ENCODE assay signal across 22 cellular contexts in genomic region chr7:128837521-128837921, GRCh38. TPM values are rescaled to one million over a fixed set of nuclear protein-coding genes. Genes with fewer than 3 reads are reported as not detected.
DNase-seq lines count a peak whose midpoint lies in the region; ATAC-seq, FAIRE-seq and TF ChIP-seq lines count a peak whose summit lies in the region.
"Had no signal": no experiment of that assay in that cellular context is flagged by ENCODE, and none has a peak within 500 bp of the region (broad histone marks: within the 10 kb centered on the region; RNA-seq: fewer than 3 reads in every experiment).

No MANE protein-coding gene starts in this region.

- no peak overlapping the region for H2AFZ ChIP-seq in K562 (ENCODE audit: low read depth, low read length)

- WGBS in K562 (ENCODE audit: insufficient coverage, low coverage, missing lambda C conversion rate): 98% methylated on average over 16 of the region's 16 CpGs
- 94 to 98% methylated on average over 15 to 16 of the region's 16 CpGs for WGBS in endodermal cell (ENCODE audit: insufficient coverage in 1 of 2, insufficient read length in 1 of 2), 2 experiments

- H3K27ac Mint-ChIP-seq in endodermal cell: no peak overlapping the region
- no peak overlapping the region for H3K27ac Mint-ChIP-seq in activated CD4-positive, alpha-beta memory T cell treated with anti-CD3 and anti-CD28 coated beads, Interleukin-2, amount 10 ng/mL, durations not matched to agents 7 days and 5 days
- H3K27ac Mint-ChIP-seq: CD4-positive, CD25-positive, alpha-beta regulatory T cell; HFFc6 had no signal

- no peaks in the 10 kb centered on the region for H3K27me3 Mint-ChIP-seq in endodermal cell (ENCODE audit: insufficient read depth)
- H3K27me3 Mint-ChIP-seq in activated CD4-positive, alpha-beta memory T cell treated with anti-CD3 and anti-CD28 coated beads, Interleukin-2, amount 10 ng/mL, durations not matched to agents 7 days and 5 days: peaks cover 7% of the 10 kb centered on the region

- in situ Hi-C loops in K562 (cut with MboI): no loop called here

- CTCF ChIA-PET in K562 (lab: Yijun Ruan, JAX; ENCODE audit: low intra/inter-chr PET ratio): no interaction called here
- CTCF ChIA-PET in activated CD4-positive, alpha-beta memory T cell treated with anti-CD3 and anti-CD28 coated beads, Interleukin-2, amount 10 ng/mL, durations not matched to agents 7 days and 5 days (lab: Charles Lee): no interaction called here

- TF ChIP-seq RAD21 in K562 (CRISPR knock-in tag; conservative IDR thresholded peaks at IDR 0.05 in 1 of 2, IDR thresholded peaks at IDR 0.05 in 1 of 2): no peak

- POLR2A ChIA-PET in K562 (lab: Yijun Ruan, JAX): interaction anchor here (1.0 to 1.8 kb wide), 4 partner anchors 8 to 112 kb away, joined by 3 to 6 read pairs (median 4); no protein-coding TSS in a partner anchor
- POLR2A ChIA-PET in activated CD4-positive, alpha-beta memory T cell treated with anti-CD3 and anti-CD28 coated beads, Interleukin-2, amount 10 ng/mL, durations not matched to agents 7 days and 5 days (lab: Charles Lee): no interaction called here

- H4K20me1 ChIP-seq in K562 (replicated peaks; ENCODE audit: control insufficient read depth, insufficient read depth, low read length): peaks cover 12% of the 10 kb centered on the region; the same call in 1 of the 2 replicates

- H3K9ac ChIP-seq in K562 (ENCODE audit: insufficient read depth in 1 of 2, low read depth in 2 of 2, low read length in 2 of 2): no peak overlapping the region
- no peak overlapping the region for H3K9ac ChIP-seq in kidney (ENCODE audit: low read length in 2 of 2)
- peak overlapping the region in 2 of 3 donors; percentile 45 to 57 for H3K9ac ChIP-seq in skeletal muscle tissue (ENCODE audit: low read depth in 1 of 3, low read length in 3 of 3)
- no peak overlapping the region for H3K9ac ChIP-seq in endodermal cell (ENCODE audit: extremely low read depth, low read length, poor library complexity, severe bottlenecking)
- H3K9ac ChIP-seq: KMS-11 had no signal

- no peak for FAIRE-seq in K562 (lab: Jason Lieb, UNC)
- no peak for FAIRE-seq in kidney (lab: Jason Lieb, UNC)

- H3K4me2 ChIP-seq in K562 (ENCODE audit: insufficient read depth, low read length): no peak overlapping the region
- H3K4me2 ChIP-seq: KMS-11 had no signal

- H3K9me3 ChIP-seq in K562 (replicated peaks; ENCODE audit: control insufficient read depth, insufficient read depth, low read depth, low read length): no peaks in the 10 kb centered on the region
- no peaks in the 10 kb centered on the region for H3K9me3 ChIP-seq in kidney (ENCODE audit: control insufficient read depth in 1 of 2, low read length in 2 of 2)
- no peaks in the 10 kb centered on the region for H3K9me3 ChIP-seq in skeletal muscle tissue (ENCODE audit: control insufficient read depth in 3 of 3, low read length in 3 of 3)
- no peaks in the 10 kb centered on the region for H3K9me3 ChIP-seq in endodermal cell (ENCODE audit: control insufficient read depth, low read length)
- H3K9me3 ChIP-seq: MG63 had no signal

- TF ChIP-seq CTCF in K562 (IDR thresholded peaks at IDR 0.05 in 2 of 3, conservative IDR thresholded peaks at IDR 0.05 in 1 of 3; ENCODE audit: insufficient read depth in 2 of 3, low read depth in 1 of 3, low read length in 3 of 3) (no peak), kidney (IDR thresholded peaks at IDR 0.05; ENCODE audit: borderline replicate concordance, extremely low read depth, insufficient read depth) (no peak), endodermal cell (conservative IDR thresholded peaks at IDR 0.05) (no peak)

- peaks cover 8% of the 10 kb centered on the region for H3K4me1 Mint-ChIP-seq in endodermal cell
- no peaks in the 10 kb centered on the region for H3K4me1 Mint-ChIP-seq in activated CD4-positive, alpha-beta memory T cell treated with anti-CD3 and anti-CD28 coated beads, Interleukin-2, amount 10 ng/mL, durations not matched to agents 7 days and 5 days

- no peak overlapping the region for H3K4me3 Mint-ChIP-seq in endodermal cell
- H3K4me3 Mint-ChIP-seq in activated CD4-positive, alpha-beta memory T cell treated with anti-CD3 and anti-CD28 coated beads, Interleukin-2, amount 10 ng/mL, durations not matched to agents 7 days and 5 days: no peak overlapping the region
- H3K4me3 Mint-ChIP-seq: CD4-positive, CD25-positive, alpha-beta regulatory T cell; HFFc6 had no signal

- peaks cover 1% of the 10 kb centered on the region for H3K36me3 Mint-ChIP-seq in endodermal cell (ENCODE audit: low read depth)
- H3K36me3 Mint-ChIP-seq in activated CD4-positive, alpha-beta memory T cell treated with anti-CD3 and anti-CD28 coated beads, Interleukin-2, amount 10 ng/mL, durations not matched to agents 7 days and 5 days (ENCODE audit: low read depth): no peaks in the 10 kb centered on the region
- H3K36me3 Mint-ChIP-seq: CD4-positive, CD25-positive, alpha-beta regulatory T cell had no signal

- BruUV-seq in K562 (replicated peaks; lab: Mats Ljungman, UMichigan): no TSS peak

- intact Hi-C loops in K562 (cut with micrococcal nuclease) (no loop called here), kidney (cut with DNase I) (no loop called here)

- H3K79me2 ChIP-seq in K562 (ENCODE audit: control insufficient read depth, insufficient read depth, low read length): peaks cover 23% of the 10 kb centered on the region

- no peak for TF ChIP-seq POLR2A in K562 (conservative IDR thresholded peaks at IDR 0.05)

- ATAC-seq in K562: no peak
- ATAC-seq: Panc1 had no signal

- no peaks in the 10 kb centered on the region for H3K9me3 Mint-ChIP-seq in endodermal cell
- no peaks in the 10 kb centered on the region for H3K9me3 Mint-ChIP-seq in activated CD4-positive, alpha-beta memory T cell treated with anti-CD3 and anti-CD28 coated beads, Interleukin-2, amount 10 ng/mL, durations not matched to agents 7 days and 5 days
- H3K9me3 Mint-ChIP-seq: CD4-positive, CD25-positive, alpha-beta regulatory T cell; HFFc6 had no signal

- H3K27me3 ChIP-seq in H7 (ENCODE audit: control insufficient read depth, insufficient read depth, low read length): no peaks in the 10 kb centered on the region
- no peaks in the 10 kb centered on the region for H3K27me3 ChIP-seq in K562 (ENCODE audit: control insufficient read depth in 2 of 2, insufficient read depth in 2 of 2, low read length in 2 of 2)
- no peaks in the 10 kb centered on the region for H3K27me3 ChIP-seq in skeletal muscle tissue (ENCODE audit: control insufficient read depth in 3 of 3, insufficient read depth in 3 of 3, low read length in 3 of 3)
- H3K27me3 ChIP-seq in endodermal cell (ENCODE audit: control insufficient read depth, insufficient read depth, low read length, poor library complexity, severe bottlenecking): no peaks in the 10 kb centered on the region
- H3K27me3 ChIP-seq: MG63 had no signal

- H3K27ac ChIP-seq in K562 (ENCODE audit: extremely low read depth, low read depth, low read length): no peak overlapping the region
- H3K27ac ChIP-seq in kidney (ENCODE audit: low read depth in 2 of 2, low read length in 2 of 2): no peak overlapping the region
- peak overlapping the region; percentile 76 for H3K27ac ChIP-seq in skeletal muscle tissue (ENCODE audit: low read depth, low read length)
- H3K27ac ChIP-seq in endodermal cell (ENCODE audit: low read depth, low read length): no peak overlapping the region
- H3K27ac ChIP-seq: HL-60, KMS-11 had no signal

- TF ChIP-seq EP300 in K562 (IDR thresholded peaks at IDR 0.05; ENCODE audit: low read length): no peak

- no peaks in the 10 kb centered on the region; the same call in 1 of the 2 replicates for H3K36me3 ChIP-seq in H7 (replicated peaks; ENCODE audit: control insufficient read depth, insufficient read depth, low read length)
- H3K36me3 ChIP-seq in K562 (ENCODE audit: control insufficient read depth, insufficient read depth, low read length): peaks cover 97% of the 10 kb centered on the region; the same call in 2 of the 3 replicates
- H3K36me3 ChIP-seq in kidney (ENCODE audit: control insufficient read depth in 1 of 2, insufficient read depth in 2 of 2, low read length in 2 of 2): no peaks in the 10 kb centered on the region
- H3K36me3 ChIP-seq in skeletal muscle tissue (ENCODE audit: control insufficient read depth in 3 of 3, insufficient read depth in 3 of 3, low read length in 3 of 3): peaks cover 76 to 81% (median 79%) of the 10 kb centered on the region in 3 donors
- peaks cover 19% of the 10 kb centered on the region for H3K36me3 ChIP-seq in endodermal cell (ENCODE audit: control insufficient read depth, insufficient read depth, low read length)

- no peak overlapping the region for H3K4me3 ChIP-seq in H7 (ENCODE audit: insufficient read depth, low read depth, low read length)
- H3K4me3 ChIP-seq in K562: no peak overlapping the region
- H3K4me3 ChIP-seq in kidney (ENCODE audit: low read length in 2 of 2): no peak overlapping the region
- H3K4me3 ChIP-seq in skeletal muscle tissue (ENCODE audit: low read length in 3 of 3): peak overlapping the region in 1 of 3 donors; percentile 41
- no peak overlapping the region for H3K4me3 ChIP-seq in endodermal cell (ENCODE audit: low read length)
- H3K4me3 ChIP-seq: MG63 had no signal

- no peaks in the 10 kb centered on the region for H3K9me1 ChIP-seq in K562 (ENCODE audit: control insufficient read depth, insufficient read depth, low read length)

- DNase-seq in H7 (peak; percentile 41), K562 (ENCODE audit: extremely low read depth in 1 of 4, low spot score in 3 of 4) (no peak), kidney (peak; percentile 62), endodermal cell (no peak), NCI-H524 (lab: John Stamatoyannopoulos, UW) (no peak)
- no peak for DNase-seq in activated CD4-positive, alpha-beta memory T cell treated with anti-CD3 and anti-CD28 coated beads, Interleukin-2, amount 10 ng/mL, durations not matched to agents 7 days and 5 days
- DNase-seq: ACHN; CD4-positive, CD25-positive, alpha-beta regulatory T cell; DMS79 treated with DMSO at 0.1 percent for 48 hours; GDM1; GOT3; HFFc6; MG63; NCI-H1105; NCI-H1694 treated with DMSO at 0.1 percent for 48 hours; NCI-H2171 treated with DMSO at 0.1 percent for 48 hours; NCI-H510A; SIG-M5 had no signal

- H3K4me1 ChIP-seq in K562 (replicated peaks in 1 of 2; ENCODE audit: control insufficient read depth in 2 of 2, insufficient read depth in 2 of 2, low read length in 2 of 2) (peaks cover 16 to 66% of the 10 kb centered on the region in 2 experiments), kidney (ENCODE audit: control insufficient read depth in 1 of 2, insufficient read depth in 1 of 2, low read depth in 1 of 2, low read length in 2 of 2) (no peaks in the 10 kb centered on the region), skeletal muscle tissue (ENCODE audit: control insufficient read depth in 3 of 3, insufficient read depth in 3 of 3, low read length in 3 of 3) (peaks cover 49 to 95% (median 92%) of the 10 kb centered on the region in 3 donors), endodermal cell (ENCODE audit: control insufficient read depth, insufficient read depth, low read length) (peaks cover 7% of the 10 kb centered on the region)

RNA-seq across cellular contexts. Expression of gene FLNC, which starts 7.3 kb away (rescaled TPM):
- 26.9 and 32.3 TPM in 2 replicates for total RNA-seq in H7 (2014; rRNA removed; shearing (Covaris generic))
- 62.5 and 206 TPM in 2 replicates for total RNA-seq in K562 (2011; cell fraction: chromatin; rRNA removed; ENCODE audit: low replicate concordance)
- 132 and 134 TPM in 2 replicates for total RNA-seq in K562 (2011; cell fraction: nucleolus; rRNA removed)
- total RNA-seq in K562 (2011; cell fraction: nucleoplasm; rRNA removed): 72.1 and 81.0 TPM in 2 replicates
- total RNA-seq in K562 (2014; rRNA removed) (60.7 and 94.5 TPM in 2 replicates), K562 (2014; rRNA removed; fragmentation: Illumina TruSeq; extraction: Trizol) (11.4 and 18.2 TPM in 2 replicates), K562 (2015; rRNA removed; fragmentation: Illumina TruSeq; extraction: Trizol) (28.8 and 33.3 TPM in 2 replicates), K562 (2021) (148 and 155 TPM in 2 replicates), kidney (12.2 TPM), skeletal muscle tissue (611 TPM), endodermal cell (10 to 100 TPM in 1 of 2 donors, 1 to 10 TPM in 1; 6.6 to 11.5 TPM)
- polyA plus RNA-seq in K562 (2011; rRNA removed) (10.3 and 11.4 TPM in 2 replicates), K562 (2014; fragmentation: Illumina TruSeq; extraction: Trizol) (32.8 and 55.3 TPM in 2 replicates), K562 (2014; fragmentation: Nextera tagmentation; extraction: Ambion mirVana) (1 to 10 TPM in 1 of 2 experiments, under 1 TPM in 1; 0.90 to 1.1 TPM), K562 (2014; rRNA removed) (29.0 and 34.7 TPM in 2 replicates), kidney (ENCODE audit: insufficient read depth, low read depth, low replicate concordance) (2.8 TPM)
- polyA plus RNA-seq in K562 (2011; cell fraction: cytosol; rRNA removed): 11.4 and 26.8 TPM in 2 replicates
- 58.5 and 126 TPM in 2 replicates for polyA plus RNA-seq in K562 (2011; cell fraction: nucleus; rRNA removed)
- 66.6 and 106 TPM in 2 replicates for polyA plus RNA-seq in K562 (2012)
- polyA minus RNA-seq in K562 (2011; rRNA and poly(A)+ RNA removed): 15.1 and 41.9 TPM in 2 replicates
- 127 and 146 TPM in 2 replicates for polyA minus RNA-seq in K562 (2011; cell fraction: cytosol; rRNA and poly(A)+ RNA removed)
- 53.1 and 53.6 TPM in 2 replicates for polyA minus RNA-seq in K562 (2011; cell fraction: nucleus; rRNA and poly(A)+ RNA removed)
- 25.3 TPM for polyA plus RNA-seq in endodermal cell (2013, experiment 1 of 2)
- 28.7 TPM for polyA plus RNA-seq in endodermal cell (2013, experiment 2 of 2)
- not detected for total RNA-seq in activated CD4-positive, alpha-beta memory T cell treated with anti-CD3 and anti-CD28 coated beads, Interleukin-2, amount 10 ng/mL, durations not matched to agents 7 days and 5 days
- total RNA-seq: CD4-positive, CD25-positive, alpha-beta regulatory T cell had no signal
- polyA plus RNA-seq: CD4-positive, CD25-positive, alpha-beta regulatory T cell had no signal

RNA-seq across cellular contexts. Expression of gene ATP6V1F, which starts 25.1 kb away (rescaled TPM):
- 93.5 and 120 TPM in 2 replicates for total RNA-seq in H7 (2014; rRNA removed; shearing (Covaris generic))
- total RNA-seq in K562 (2011; cell fraction: chromatin; rRNA removed; ENCODE audit: low replicate concordance): 21.6 and 54.5 TPM in 2 replicates
- 72.7 and 74.7 TPM in 2 replicates for total RNA-seq in K562 (2011; cell fraction: nucleolus; rRNA removed)
- total RNA-seq in K562 (2011; cell fraction: nucleoplasm; rRNA removed): 70.9 and 89.2 TPM in 2 replicates
- total RNA-seq in K562 (2014; rRNA removed): 265 and 341 TPM in 2 replicates
- total RNA-seq in K562 (2014; rRNA removed; fragmentation: Illumina TruSeq; extraction: Trizol): 174 and 206 TPM in 2 replicates
- total RNA-seq in K562 (2015; rRNA removed; fragmentation: Illumina TruSeq; extraction: Trizol): 332 and 336 TPM in 2 replicates
- 378 and 393 TPM in 2 replicates for total RNA-seq in K562 (2021)
- 507 and 542 TPM in 2 replicates for polyA plus RNA-seq in K562 (2011; rRNA removed)
- polyA plus RNA-seq in K562 (2011; cell fraction: cytosol; rRNA removed): 869 and 1,641 TPM in 2 replicates
- 256 and 267 TPM in 2 replicates for polyA plus RNA-seq in K562 (2011; cell fraction: nucleus; rRNA removed)
- polyA plus RNA-seq in K562 (2012): 454 and 820 TPM in 2 replicates
- polyA plus RNA-seq in K562 (2014; fragmentation: Illumina TruSeq; extraction: Trizol): 604 and 714 TPM in 2 replicates
- 1,000 to 10,000 TPM in 1 of 2 experiments, 100 to 1,000 TPM in 1; 733 to 1,123 TPM for polyA plus RNA-seq in K562 (2014; fragmentation: Nextera tagmentation; extraction: Ambion mirVana)
- polyA plus RNA-seq in K562 (2014; rRNA removed): 568 and 645 TPM in 2 replicates
- polyA minus RNA-seq in K562 (2011; rRNA and poly(A)+ RNA removed): 83.2 and 101 TPM in 2 replicates
- polyA minus RNA-seq in K562 (2011; cell fraction: cytosol; rRNA and poly(A)+ RNA removed): 93.9 and 97.2 TPM in 2 replicates
- polyA minus RNA-seq in K562 (2011; cell fraction: nucleus; rRNA and poly(A)+ RNA removed): 35.3 and 68.5 TPM in 2 replicates
- total RNA-seq in kidney: 161 TPM
- 684 TPM for polyA plus RNA-seq in kidney (ENCODE audit: insufficient read depth, low read depth, low replicate concordance)
- 66.3 TPM for total RNA-seq in skeletal muscle tissue
- total RNA-seq in endodermal cell: 100 to 1,000 TPM; 122 to 157 TPM
- 128 TPM for polyA plus RNA-seq in endodermal cell (2013, experiment 1 of 2)
- polyA plus RNA-seq in endodermal cell (2013, experiment 2 of 2): 128 TPM
- 100 to 1,000 TPM; 124 to 140 TPM for total RNA-seq in activated CD4-positive, alpha-beta memory T cell treated with anti-CD3 and anti-CD28 coated beads, Interleukin-2, amount 10 ng/mL, durations not matched to agents 7 days and 5 days

RNA-seq across cellular contexts. Expression of gene CCDC136, which starts 45.8 kb away (rescaled TPM):
- 9.7 and 14.7 TPM in 2 replicates for total RNA-seq in H7 (2014; rRNA removed; shearing (Covaris generic))
- total RNA-seq in K562 (2011; cell fraction: chromatin; rRNA removed; ENCODE audit: low replicate concordance): 153 and 165 TPM in 2 replicates
- total RNA-seq in K562 (2011; cell fraction: nucleolus; rRNA removed): 88.4 and 89.7 TPM in 2 replicates
- total RNA-seq in K562 (2011; cell fraction: nucleoplasm; rRNA removed): 120 and 159 TPM in 2 replicates
- total RNA-seq in K562 (2014; rRNA removed) (17.0 and 23.5 TPM in 2 replicates), K562 (2014; rRNA removed; fragmentation: Illumina TruSeq; extraction: Trizol) (15.3 and 18.8 TPM in 2 replicates), K562 (2015; rRNA removed; fragmentation: Illumina TruSeq; extraction: Trizol) (27.6 and 28.7 TPM in 2 replicates), K562 (2021) (23.7 and 26.5 TPM in 2 replicates), kidney (4.2 TPM), skeletal muscle tissue (4.7 TPM), endodermal cell (10 to 100 TPM; 46.0 to 51.2 TPM)
- polyA plus RNA-seq in K562 (2011; rRNA removed) (40.2 and 45.0 TPM in 2 replicates), K562 (2014; fragmentation: Illumina TruSeq; extraction: Trizol) (23.5 and 26.9 TPM in 2 replicates), K562 (2014; fragmentation: Nextera tagmentation; extraction: Ambion mirVana) (1 to 10 TPM; 2.4 TPM), K562 (2014; rRNA removed) (34.8 and 40.8 TPM in 2 replicates), kidney (ENCODE audit: insufficient read depth, low read depth, low replicate concordance) (1.4 TPM)
- polyA plus RNA-seq in K562 (2011; cell fraction: cytosol; rRNA removed): 12.2 and 20.3 TPM in 2 replicates
- 165 and 172 TPM in 2 replicates for polyA plus RNA-seq in K562 (2011; cell fraction: nucleus; rRNA removed)
- polyA plus RNA-seq in K562 (2012): 30.6 and 53.3 TPM in 2 replicates
- polyA minus RNA-seq in K562 (2011; rRNA and poly(A)+ RNA removed): 31.9 and 36.9 TPM in 2 replicates
- polyA minus RNA-seq in K562 (2011; cell fraction: cytosol; rRNA and poly(A)+ RNA removed): 9.3 and 17.3 TPM in 2 replicates
- polyA minus RNA-seq in K562 (2011; cell fraction: nucleus; rRNA and poly(A)+ RNA removed): 47.4 and 54.8 TPM in 2 replicates
- polyA plus RNA-seq in endodermal cell (2013, experiment 1 of 2): 53.3 TPM
- 41.1 TPM for polyA plus RNA-seq in endodermal cell (2013, experiment 2 of 2)
- 1 to 10 TPM; 4.8 to 5.3 TPM for total RNA-seq in activated CD4-positive, alpha-beta memory T cell treated with anti-CD3 and anti-CD28 coated beads, Interleukin-2, amount 10 ng/mL, durations not matched to agents 7 days and 5 days

Comparison
In these comparisons a context has a peak if more than half of its experiments do, and no peak if none do; other contexts are left out.
1. DNase-seq: peak in H7 (single experiment) and kidney (single experiment); none in K562 (0 of 4), endodermal cell (single experiment), NCI-H524 (0 of 2) and activated CD4-positive, alpha-beta memory T cell treated with anti-CD3 and anti-CD28 coated beads, Interleukin-2, amount 10 ng/mL, durations not matched to agents 7 days and 5 days (single experiment).
2. H3K9ac ChIP-seq: peak in skeletal muscle tissue (2 of 3); none in K562 (0 of 2), kidney (0 of 2) and endodermal cell (single experiment).
3. RNA of gene FLNC, which starts 7.3 kb away (total RNA-seq): 611 TPM in skeletal muscle tissue (single experiment), 11.4 to 206 TPM in K562, 26.9 to 32.3 TPM in H7, 12.2 TPM in kidney (single experiment) and 6.6 to 11.5 TPM in endodermal cell; not detected in activated CD4-positive, alpha-beta memory T cell treated with anti-CD3 and anti-CD28 coated beads, Interleukin-2, amount 10 ng/mL, durations not matched to agents 7 days and 5 days; every median in the first group is over 4 times any median in the second.